Comparison of ENCODE assay signal across 17 cellular contexts in genomic region chr22:41975299-41976069, GRCh38. TPM values are rescaled to one million over a fixed set of nuclear protein-coding genes. Genes with fewer than 3 reads are reported as not detected.
DNase-seq lines count a peak whose midpoint lies in the region; ATAC-seq and TF ChIP-seq lines count a peak whose summit lies in the region.
"Had no signal": no experiment of that assay in that cellular context is flagged by ENCODE, and none has a peak within 500 bp of the region (broad histone marks: within the 10 kb centered on the region; RNA-seq: fewer than 3 reads in every experiment).

No MANE protein-coding gene starts in this region.

- no CpG with 5 or more reads among the region's 12 CpGs for WGBS in neuronal stem cell (ENCODE audit: extremely low coverage in 2 of 2, insufficient read length in 2 of 2, insufficient replicate concordance in 1 of 2), 2 donors
- WGBS in gastroesophageal sphincter (ENCODE audit: low coverage in 1 of 2), 2 donors, result 53 to 72% methylated on average over 12 of the region's 12 CpGs

- ATAC-seq in gastroesophageal sphincter, result no peak

- H3K9me3 ChIP-seq in neuronal stem cell (replicated peaks in 1 of 2; ENCODE audit: control insufficient read depth in 2 of 2, insufficient read depth in 1 of 2, low read depth in 1 of 2, low read length in 2 of 2) (no peaks in the 10 kb centered on the region), gastroesophageal sphincter (no peaks in the 10 kb centered on the region)
- H3K9me3 ChIP-seq: psoas muscle had no signal

- peak overlapping the region; percentile 99 for H2AFZ ChIP-seq in neuronal stem cell (ENCODE audit: low read length)

- no peak overlapping the region for H2BK12ac ChIP-seq in neuronal stem cell (ENCODE audit: low read length)

- H3K4me2 ChIP-seq in neuronal stem cell (ENCODE audit: insufficient read depth, low read length, poor library complexity, severe bottlenecking), result no peak overlapping the region

- H2AK5ac ChIP-seq in neuronal stem cell (ENCODE audit: low read depth, low read length), result peak overlapping the region; percentile 42

- no peak overlapping the region for H2BK15ac ChIP-seq in neuronal stem cell (ENCODE audit: low read length)

- H3K14ac ChIP-seq in neuronal stem cell (ENCODE audit: low read length), result no peak overlapping the region

- H3K23ac ChIP-seq in neuronal stem cell (ENCODE audit: low read depth, low read length, poor library complexity), result no peak overlapping the region

- DNase-seq in DMS53 (lab: John Stamatoyannopoulos, UW) (peak; percentile 12), DMS53 treated with DMSO at 0.1 percent for 48 hours (lab: John Stamatoyannopoulos, UW; ENCODE audit: unreplicated experiment) (no peak), neuronal stem cell (ENCODE audit: low spot score) (no peak), RPMI8226 (no peak), NCI-H2171 treated with DMSO at 0.1 percent for 48 hours (lab: John Stamatoyannopoulos, UW) (no peak)
- no peak for DNase-seq in Jurkat, Clone E6-1 (ENCODE audit: low read depth, low spot score)
- DNase-seq: DND-41, foreskin keratinocyte, Kasumi-1, left ventricle myocardium superior, psoas muscle, SHP77 treated with DMSO at 0.1 percent for 48 hours, WERI-Rb-1 had no signal

- no peak overlapping the region for H3K4ac ChIP-seq in neuronal stem cell (ENCODE audit: low read length)

- H4K8ac ChIP-seq in neuronal stem cell (ENCODE audit: low read depth, low read length), result no peak overlapping the region

- H3K27ac ChIP-seq in cingulate gyrus (ENCODE audit: low read depth, low read length) (peak overlapping the region; percentile 67), neuronal stem cell (replicated peaks; ENCODE audit: low read length) (no peak overlapping the region), gastroesophageal sphincter (no peak overlapping the region)
- H3K27ac ChIP-seq: 22Rv1, foreskin keratinocyte, psoas muscle had no signal

- H3K36me3 ChIP-seq in neuronal stem cell (replicated peaks in 1 of 2; ENCODE audit: control insufficient read depth in 2 of 2, insufficient read depth in 2 of 2, low read length in 2 of 2), result peaks cover 0 to 1% of the 10 kb centered on the region in 2 donors
- H3K36me3 ChIP-seq in gastroesophageal sphincter, result no peaks in the 10 kb centered on the region
- H3K36me3 ChIP-seq: WERI-Rb-1 had no signal

- no peak overlapping the region for H3K9ac ChIP-seq in neuronal stem cell (ENCODE audit: low read depth, low read length, poor library complexity)

- H4K91ac ChIP-seq in neuronal stem cell (ENCODE audit: low read depth, low read length, poor library complexity), result no peak overlapping the region

- H3K79me1 ChIP-seq in neuronal stem cell (ENCODE audit: low read depth, low read length), result no peaks in the 10 kb centered on the region

- no peak for TF ChIP-seq POLR2A in gastroesophageal sphincter (IDR thresholded peaks at IDR 0.05)

- no peak for TF ChIP-seq EP300 in gastroesophageal sphincter (IDR thresholded peaks at IDR 0.05)

- no peak for TF ChIP-seq CTCF in gastroesophageal sphincter (IDR thresholded peaks at IDR 0.05)

- no peak overlapping the region for H2BK120ac ChIP-seq in neuronal stem cell (ENCODE audit: low read depth, low read length)

- peak overlapping the region; percentile 51 for H3K4me3 ChIP-seq in Jurkat, Clone E6-1 (ENCODE audit: low read length)
- peak overlapping the region in 1 of 2 donors; percentile 95 for H3K4me3 ChIP-seq in neuronal stem cell (ENCODE audit: low read length in 2 of 2)
- no peak overlapping the region for H3K4me3 ChIP-seq in gastroesophageal sphincter

- no peak overlapping the region for H3K18ac ChIP-seq in neuronal stem cell (ENCODE audit: low read length)

- peak overlapping the region; percentile 43 for H2BK5ac ChIP-seq in neuronal stem cell (ENCODE audit: low read length)

- H3K4me1 ChIP-seq in neuronal stem cell (ENCODE audit: control insufficient read depth in 2 of 2, insufficient read depth in 1 of 2, low read depth in 1 of 2, low read length in 2 of 2), result peaks cover 10 to 12% of the 10 kb centered on the region in 2 donors
- peaks cover 0 to 16% (median 9%) of the 10 kb centered on the region in 3 donors for H3K4me1 ChIP-seq in gastroesophageal sphincter
- H3K4me1 ChIP-seq: foreskin keratinocyte, psoas muscle had no signal

- H3K27me3 ChIP-seq in neuronal stem cell (ENCODE audit: control insufficient read depth in 3 of 3, insufficient read depth in 3 of 3, low read depth in 1 of 3, low read length in 3 of 3) (peaks cover 0 to 18% (median 11%) of the 10 kb centered on the region in 3 experiments), gastroesophageal sphincter (peaks cover 79% of the 10 kb centered on the region)

RNA-seq across cellular contexts. Expression of gene SEPTIN3, which starts 6.2 kb away (rescaled TPM):
- 26.3 TPM for polyA plus RNA-seq in Jurkat, Clone E6-1 (2012; ENCODE audit: insufficient read depth, insufficient read length)
- 42.3 TPM for polyA plus RNA-seq in neuronal stem cell (2013, experiment 1 of 2)
- polyA plus RNA-seq in neuronal stem cell (2013, experiment 2 of 2), result 42.6 TPM
- total RNA-seq in gastroesophageal sphincter, result 1 to 10 TPM in 1 of 4 donors, under 1 TPM in 2, not detected in 1; 0.13 to 1.2 (median 0.93) TPM

RNA-seq across cellular contexts. Expression of gene WBP2NL, which starts 23.1 kb away (rescaled TPM):
- polyA plus RNA-seq in Jurkat, Clone E6-1 (2012; ENCODE audit: insufficient read depth, insufficient read length), result not detected
- not detected for polyA plus RNA-seq in neuronal stem cell (2013, experiment 1 of 2)
- polyA plus RNA-seq in neuronal stem cell (2013, experiment 2 of 2), result not detected
- 1 to 10 TPM in 1 of 4 donors, under 1 TPM in 3; 0.22 to 2.8 (median 0.59) TPM for total RNA-seq in gastroesophageal sphincter
- total RNA-seq: dermis microvascular lymphatic vessel endothelial cell had no signal

RNA-seq across cellular contexts. Expression of gene CENPM, which starts 28.5 kb away (rescaled TPM):
- polyA plus RNA-seq in Jurkat, Clone E6-1 (2012; ENCODE audit: insufficient read depth, insufficient read length), result 99.6 TPM
- 31.3 TPM for polyA plus RNA-seq in neuronal stem cell (2013, experiment 1 of 2)
- polyA plus RNA-seq in neuronal stem cell (2013, experiment 2 of 2), result 32.8 TPM
- total RNA-seq in gastroesophageal sphincter, result 1 to 10 TPM in 2 of 4 donors, not detected in 2; 1.9 to 3.4 TPM

RNA-seq across cellular contexts. Expression of gene TNFRSF13C, which starts 48.9 kb away (rescaled TPM):
- polyA plus RNA-seq in Jurkat, Clone E6-1 (2012; ENCODE audit: insufficient read depth, insufficient read length), result 4.0 TPM
- polyA plus RNA-seq in neuronal stem cell (2013, experiment 1 of 2), result 1.6 TPM
- polyA plus RNA-seq in neuronal stem cell (2013, experiment 2 of 2), result 1.8 TPM
- under 1 TPM in 2 of 4 donors, not detected in 2; 0.12 to 0.16 TPM for total RNA-seq in gastroesophageal sphincter
